ENCODE assay signal across 10 cellular contexts in the genomic region with DNA sequence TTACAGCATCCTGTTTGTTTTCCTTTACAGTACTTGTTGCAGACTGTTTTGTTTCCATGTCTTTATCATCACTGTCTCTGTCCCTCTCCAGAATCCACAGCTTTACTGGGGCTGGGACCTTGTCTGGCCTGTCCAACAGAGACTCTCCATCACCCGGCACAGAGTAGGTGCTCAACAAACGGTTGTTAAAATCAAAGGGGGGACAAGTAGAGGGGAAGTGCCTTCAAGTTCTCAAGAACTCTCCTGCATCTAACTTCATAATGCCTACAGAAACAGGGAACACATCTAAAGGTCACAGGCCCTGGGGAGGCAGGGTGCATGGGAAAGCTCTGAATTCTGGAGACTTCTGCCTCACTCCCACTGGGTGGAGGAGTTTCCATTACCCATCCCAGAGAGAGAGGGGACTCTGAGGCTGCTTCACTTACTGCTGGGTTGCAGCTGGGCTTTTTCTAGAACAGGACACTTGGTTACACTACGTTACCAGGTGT. TPM values are rescaled to one million over a fixed set of nuclear protein-coding genes. Genes with fewer than 3 reads are reported as not detected.
DNase-seq lines count a peak whose midpoint lies in the region; ATAC-seq lines count a peak whose summit lies in the region.
"Had no signal": no experiment of that assay in that cellular context is flagged by ENCODE, and none has a peak within 500 bp of the region (broad histone marks: within the 10 kb centered on the region; RNA-seq: fewer than 3 reads in every experiment).

No MANE protein-coding gene starts in this region.

- peaks cover 16% of the 10 kb centered on the region for H3K36me3 Mint-ChIP-seq in stimulated activated naive CD8-positive, alpha-beta T cell treated with anti-CD3 and anti-CD28 coated beads, Interleukin-15, Interleukin-2, amounts not matched to agents 100 ng/mL and 50 ng/mL, for 24 hours (ENCODE audit: low read depth)
- H3K36me3 Mint-ChIP-seq in activated naive CD8-positive, alpha-beta T cell treated with anti-CD3 and anti-CD28 coated beads, Interleukin-2, amount 10 ng/mL, durations not matched to agents 7 days and 5 days: peaks cover 5% of the 10 kb centered on the region
- peaks cover 0 to 5% (median 0%) of the 10 kb centered on the region in 3 donors for H3K36me3 Mint-ChIP-seq in naive thymus-derived CD8-positive, alpha-beta T cell

- H3K4me1 Mint-ChIP-seq in stimulated activated naive CD8-positive, alpha-beta T cell treated with anti-CD3 and anti-CD28 coated beads, Interleukin-15, Interleukin-2, amounts not matched to agents 100 ng/mL and 50 ng/mL, for 24 hours (ENCODE audit: low read depth): peaks cover 89% of the 10 kb centered on the region
- peaks cover 68% of the 10 kb centered on the region for H3K4me1 Mint-ChIP-seq in activated naive CD8-positive, alpha-beta T cell treated with anti-CD3 and anti-CD28 coated beads, Interleukin-2, amount 10 ng/mL, durations not matched to agents 7 days and 5 days
- peaks cover 28 to 87% (median 79%) of the 10 kb centered on the region in 4 donors for H3K4me1 Mint-ChIP-seq in naive thymus-derived CD8-positive, alpha-beta T cell

- H3K27ac Mint-ChIP-seq in stimulated activated naive CD8-positive, alpha-beta T cell treated with anti-CD3 and anti-CD28 coated beads, Interleukin-15, Interleukin-2, amounts not matched to agents 100 ng/mL and 50 ng/mL, for 24 hours: peak overlapping the region; percentile 99
- peak overlapping the region; percentile 90 for H3K27ac Mint-ChIP-seq in activated naive CD8-positive, alpha-beta T cell treated with anti-CD3 and anti-CD28 coated beads, Interleukin-2, amount 10 ng/mL, durations not matched to agents 7 days and 5 days
- peak overlapping the region; percentile 95 to 100 (median 98) for H3K27ac Mint-ChIP-seq in naive thymus-derived CD8-positive, alpha-beta T cell

- peak overlapping the region; percentile 85 for H3K4me3 Mint-ChIP-seq in stimulated activated naive CD8-positive, alpha-beta T cell treated with anti-CD3 and anti-CD28 coated beads, Interleukin-15, Interleukin-2, amounts not matched to agents 100 ng/mL and 50 ng/mL, for 24 hours
- peak overlapping the region; percentile 77 for H3K4me3 Mint-ChIP-seq in activated naive CD8-positive, alpha-beta T cell treated with anti-CD3 and anti-CD28 coated beads, Interleukin-2, amount 10 ng/mL, durations not matched to agents 7 days and 5 days
- H3K4me3 Mint-ChIP-seq in naive thymus-derived CD8-positive, alpha-beta T cell: peak overlapping the region; percentile 82 to 95 (median 89)

- no peaks in the 10 kb centered on the region for H3K27me3 Mint-ChIP-seq in stimulated activated naive CD8-positive, alpha-beta T cell treated with anti-CD3 and anti-CD28 coated beads, Interleukin-15, Interleukin-2, amounts not matched to agents 100 ng/mL and 50 ng/mL, for 24 hours
- H3K27me3 Mint-ChIP-seq in activated naive CD8-positive, alpha-beta T cell treated with anti-CD3 and anti-CD28 coated beads, Interleukin-2, amount 10 ng/mL, durations not matched to agents 7 days and 5 days: no peaks in the 10 kb centered on the region
- H3K27me3 Mint-ChIP-seq in naive thymus-derived CD8-positive, alpha-beta T cell: no peaks in the 10 kb centered on the region

- POLR2A ChIA-PET in activated naive CD8-positive, alpha-beta T cell treated with anti-CD3 and anti-CD28 coated beads, Interleukin-2, amount 10 ng/mL, durations not matched to agents 7 days and 5 days (lab: Charles Lee): interaction anchor here (0.8 to 5.3 kb wide), 8 partner anchors 13 to 51 kb away, joined by 3 to 80 read pairs (median 6); no protein-coding TSS in a partner anchor
- POLR2A ChIA-PET in naive thymus-derived CD8-positive, alpha-beta T cell (lab: Charles Lee): interaction anchor here (0.7 to 16.6 kb wide), 14 partner anchors 10 to 778 kb away, joined by 3 to 218 read pairs (median 9); no protein-coding TSS in a partner anchor

- no peak for ATAC-seq in stimulated activated naive CD8-positive, alpha-beta T cell treated with anti-CD3 and anti-CD28 coated beads, Interleukin-15, Interleukin-2, amounts not matched to agents 100 U/mL and 50 U/mL, for 24 hours
- no peak for ATAC-seq in activated naive CD8-positive, alpha-beta T cell treated with anti-CD3 and anti-CD28 coated beads, Interleukin-2, amount 10 ng/mL, durations not matched to agents 7 days and 5 days (ENCODE audit: low read depth)
- ATAC-seq in naive thymus-derived CD8-positive, alpha-beta T cell: no peak
- ATAC-seq in HG02759 (IDR thresholded peaks at IDR 0.05; ENCODE audit: unreplicated experiment): no peak

- no peak for DNase-seq in stimulated activated naive CD8-positive, alpha-beta T cell treated with anti-CD3 and anti-CD28 coated beads, Interleukin-15, Interleukin-2, amounts not matched to agents 100 U/mL and 50 U/mL, for 24 hours
- no peak for DNase-seq in activated naive CD8-positive, alpha-beta T cell treated with anti-CD3 and anti-CD28 coated beads, Interleukin-2, amount 10 ng/mL, durations not matched to agents 7 days and 5 days
- DNase-seq in naive thymus-derived CD8-positive, alpha-beta T cell: no peak
- DNase-seq in NCI-H187 (lab: John Stamatoyannopoulos, UW) (no peak), NCI-H526 (lab: John Stamatoyannopoulos, UW) (no peak), NCI-H1436 (lab: John Stamatoyannopoulos, UW) (no peak)
- DNase-seq: C1 segment of cervical spinal cord, NCI-H2107 had no signal

- no peaks in the 10 kb centered on the region for H3K9me3 Mint-ChIP-seq in stimulated activated naive CD8-positive, alpha-beta T cell treated with anti-CD3 and anti-CD28 coated beads, Interleukin-15, Interleukin-2, amounts not matched to agents 100 ng/mL and 50 ng/mL, for 24 hours
- H3K9me3 Mint-ChIP-seq in activated naive CD8-positive, alpha-beta T cell treated with anti-CD3 and anti-CD28 coated beads, Interleukin-2, amount 10 ng/mL, durations not matched to agents 7 days and 5 days: no peaks in the 10 kb centered on the region
- H3K9me3 Mint-ChIP-seq in naive thymus-derived CD8-positive, alpha-beta T cell: no peaks in the 10 kb centered on the region

RNA-seq across cellular contexts. Expression of gene ECE1, which starts 2.3 kb away (rescaled TPM):
- 10 to 100 TPM; 83.2 to 85.5 TPM for total RNA-seq in activated naive CD8-positive, alpha-beta T cell treated with anti-CD3 and anti-CD28 coated beads, Interleukin-2, amount 10 ng/mL, durations not matched to agents 7 days and 5 days
- total RNA-seq in naive thymus-derived CD8-positive, alpha-beta T cell: 10 to 100 TPM; 51.7 to 53.6 TPM
- polyA plus RNA-seq in naive thymus-derived CD8-positive, alpha-beta T cell: 10 to 100 TPM in 2 of 3 donors, 1 to 10 TPM in 1; 9.1 to 37.3 (median 20.5) TPM
